ENCODE assay signal across 8 cellular contexts in the genomic region with DNA sequence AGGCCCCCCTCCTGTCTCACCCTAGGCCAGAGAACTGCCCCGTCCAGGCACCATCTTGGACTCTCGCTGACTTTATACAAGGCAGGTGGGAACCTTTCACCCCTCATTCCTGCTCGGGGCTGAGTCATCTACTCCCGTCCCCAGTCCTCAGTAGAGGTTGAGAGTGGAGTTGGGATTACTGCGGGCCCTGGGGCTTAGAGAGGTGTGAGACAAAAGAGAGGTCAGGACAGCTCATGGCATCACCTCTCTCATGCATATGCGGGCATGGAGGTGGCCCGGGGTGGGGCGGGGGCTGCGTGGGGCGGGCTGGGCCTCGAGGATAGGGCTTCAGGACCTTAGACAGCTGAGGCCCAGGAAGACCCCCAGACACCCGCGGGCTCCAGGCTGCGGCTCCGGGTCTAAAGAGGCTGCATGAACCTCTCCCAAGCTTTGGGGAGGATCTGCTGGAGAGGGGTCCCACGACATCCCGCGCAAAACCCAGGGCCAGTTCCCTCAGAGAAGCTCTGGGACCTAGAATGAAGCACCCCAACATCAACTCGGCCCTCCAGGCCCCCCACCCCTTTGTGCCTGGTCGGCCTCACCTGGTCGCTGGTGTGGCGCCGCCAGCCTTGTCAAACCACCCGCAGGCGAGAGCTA. TPM values are rescaled to one million over a fixed set of nuclear protein-coding genes. Genes with fewer than 3 reads are reported as not detected.
DNase-seq lines count a peak whose midpoint lies in the region; ATAC-seq and TF ChIP-seq lines count a peak whose summit lies in the region.

No MANE protein-coding gene starts in this region.

- H3K27ac ChIP-seq in SK-N-MC (no peak overlapping the region), foreskin keratinocyte (no peak overlapping the region), sigmoid colon (peak overlapping the region; percentile 91 to 98 (median 96))

- no peaks in the 10 kb centered on the region for H3K27me3 ChIP-seq in foreskin keratinocyte
- H3K27me3 ChIP-seq in sigmoid colon: peaks cover 0 to 10% (median 0%) of the 10 kb centered on the region in 3 donors

- H3K4me1 ChIP-seq in foreskin keratinocyte (peaks cover 8% of the 10 kb centered on the region), sigmoid colon (peaks cover 0 to 28% (median 20%) of the 10 kb centered on the region in 4 donors)

- H3K9ac ChIP-seq in SK-N-MC (ENCODE audit: insufficient read length): no peak overlapping the region

- H3K36me3 ChIP-seq in SK-N-MC (ENCODE audit: insufficient read depth, low read length) (no peaks in the 10 kb centered on the region), sigmoid colon (peaks cover 2 to 10% (median 8%) of the 10 kb centered on the region in 4 donors)

- TF ChIP-seq CTCF in GM12865 (IDR thresholded peaks at IDR 0.05; ENCODE audit: insufficient read depth, low read depth, low read length, missing control alignments) (no peak), foreskin keratinocyte (conservative IDR thresholded peaks at IDR 0.05) (no peak), sigmoid colon (IDR thresholded peaks at IDR 0.05) (no peak)

- H3K4me3 ChIP-seq in GM12865 (ENCODE audit: low read depth, low read length): peak overlapping the region; percentile 56
- peak overlapping the region; percentile 75 for H3K4me3 ChIP-seq in SK-N-MC
- H3K4me3 ChIP-seq in sigmoid colon: peak overlapping the region; percentile 66 to 85 (median 76)

- H3K9me3 ChIP-seq in SK-N-MC (ENCODE audit: low read depth, low read length) (no peaks in the 10 kb centered on the region), sigmoid colon (no peaks in the 10 kb centered on the region)

- no peak for TF ChIP-seq POLR2A in sigmoid colon (IDR thresholded peaks at IDR 0.05)

- intact Hi-C loops in sigmoid colon (cut with DNase I): loop anchor here (5.0 to 10.0 kb wide), 2 partner anchors 37 to 324 kb away; a partner anchor contains a TSS

- no peak for TF ChIP-seq EP300 in sigmoid colon (IDR thresholded peaks at IDR 0.05)

- WGBS in sigmoid colon, 2 donors: 6 to 11% methylated on average over 25 of the region's 25 CpGs

- no peak for DNase-seq in GM12865 (ENCODE audit: low read depth)
- DNase-seq in SK-N-MC (ENCODE audit: low read depth, low spot score): no peak
- no peak for DNase-seq in foreskin keratinocyte
- no peak for DNase-seq in sigmoid colon
- no peak for DNase-seq in NCI-H2081 (lab: John Stamatoyannopoulos, UW)

- ATAC-seq in foreskin keratinocyte (peak; percentile 4), HG02642 (IDR thresholded peaks at IDR 0.05; ENCODE audit: poor library complexity, unreplicated experiment) (no peak), HG02973 (IDR thresholded peaks at IDR 0.05; ENCODE audit: unreplicated experiment) (no peak), HG03378 (IDR thresholded peaks at IDR 0.05; ENCODE audit: unreplicated experiment) (no peak)

RNA-seq across cellular contexts. Expression of a gene that starts 0.3 kb away (rescaled TPM):
- 0.85 TPM in 2 replicates for total RNA-seq in foreskin keratinocyte
- polyA plus RNA-seq in foreskin keratinocyte: 0.61 and 0.82 TPM in 2 replicates
- total RNA-seq in sigmoid colon: 1 to 10 TPM in 3 of 4 donors, under 1 TPM in 1; 0.16 to 2.4 (median 1.3) TPM
- polyA plus RNA-seq in sigmoid colon: under 1 TPM in 2 of 3 donors, not detected in 1; 0.60 to 0.70 TPM

RNA-seq across cellular contexts. Expression of a gene that starts 0.4 kb away (rescaled TPM):
- total RNA-seq in foreskin keratinocyte (38.8 and 46.0 TPM in 2 replicates), sigmoid colon (10 to 100 TPM; 17.5 to 57.1 (median 43.5) TPM)
- polyA plus RNA-seq in foreskin keratinocyte (24.1 and 27.9 TPM in 2 replicates), sigmoid colon (10 to 100 TPM in 2 of 3 donors, 1 to 10 TPM in 1; 9.5 to 16.9 (median 11.4) TPM)

RNA-seq across cellular contexts. Expression of a gene that starts 31.0 kb away (rescaled TPM):
- total RNA-seq in foreskin keratinocyte (38.0 and 39.8 TPM in 2 replicates), sigmoid colon (100 to 1,000 TPM in 3 of 4 donors, 10 to 100 TPM in 1; 82.3 to 169 (median 116) TPM)
- polyA plus RNA-seq in foreskin keratinocyte (30.5 and 30.9 TPM in 2 replicates), sigmoid colon (10 to 100 TPM; 10.9 to 36.7 (median 23.4) TPM)

RNA-seq across cellular contexts. Expression of a gene that starts 31.2 kb away (rescaled TPM):
- total RNA-seq in foreskin keratinocyte (0.27 and 0.32 TPM in 2 replicates), sigmoid colon (1 to 10 TPM in 3 of 4 donors, under 1 TPM in 1; 0.49 to 3.9 (median 3.0) TPM)
- polyA plus RNA-seq in foreskin keratinocyte (0.26 and 0.37 TPM in 2 replicates), sigmoid colon (10 to 100 TPM; 15.6 to 40.2 (median 25.7) TPM)

RNA-seq across cellular contexts. Expression of a gene that starts 43.3 kb away (rescaled TPM):
- total RNA-seq in foreskin keratinocyte (15.8 and 17.2 TPM in 2 replicates), sigmoid colon (1 to 10 TPM; 3.3 to 4.6 (median 4.1) TPM)
- polyA plus RNA-seq in foreskin keratinocyte (11.6 and 13.8 TPM in 2 replicates), sigmoid colon (1 to 10 TPM; 2.4 to 9.0 (median 2.8) TPM)

Comparison
In these comparisons a context has a peak if more than half of its experiments do, and no peak if none do; other contexts are left out.
1. H3K27ac ChIP-seq: peak in sigmoid colon (4 of 4); none in SK-N-MC (single experiment) and foreskin keratinocyte (single experiment).
2. Peak in every context shown above with its lines, with median percentiles within 50 percentile points of each other: H3K4me3 ChIP-seq.